15 cellular contexts compared by ENCODE assay signal in the genomic region with DNA sequence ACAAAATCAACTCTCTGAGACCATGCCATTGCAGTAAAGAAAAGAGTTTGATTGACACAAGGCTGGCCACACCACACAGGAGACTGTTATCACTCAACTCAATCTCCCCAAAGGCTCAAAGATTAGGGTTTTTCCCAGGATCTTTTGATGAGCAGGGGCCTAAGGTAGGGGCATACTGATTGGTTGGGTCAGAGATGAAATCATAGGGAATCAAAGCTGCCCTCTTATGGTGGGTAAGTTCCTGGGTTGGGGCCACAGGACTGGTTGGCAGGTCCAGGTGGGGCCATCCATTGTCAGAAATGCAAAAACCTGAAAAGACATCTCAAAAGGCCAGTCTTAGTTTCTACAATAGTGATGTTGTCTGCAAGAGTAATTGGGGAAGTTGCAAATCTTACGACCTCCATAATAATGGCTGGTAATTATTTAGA.
DNase-seq lines count a peak whose midpoint lies in the region; ATAC-seq, FAIRE-seq and TF ChIP-seq lines count a peak whose summit lies in the region.
"Had no signal": no experiment of that assay in that cellular context is flagged by ENCODE, and none has a peak within 500 bp of the region (broad histone marks: within the 10 kb centered on the region; RNA-seq: fewer than 3 reads in every experiment).

No MANE protein-coding gene starts in this region.

- peaks cover 65% of the 10 kb centered on the region for H3K4me1 Mint-ChIP-seq in neural crest cell

- CTCF ChIA-PET in HEK293T (lab: Yijun Ruan, JAX) (no interaction called here), H1 (lab: Charles Lee; ENCODE audit: partially characterized antibody) (interaction anchor here (0.8 to 1.6 kb wide), 2 partner anchors 41 to 288 kb away, joined by 3 to 5 read pairs; no protein-coding TSS in a partner anchor)

- ATAC-seq in HG03469 (IDR thresholded peaks at IDR 0.05; ENCODE audit: unreplicated experiment), result no peak
- no peak for ATAC-seq in HG03045 (IDR thresholded peaks at IDR 0.05; ENCODE audit: unreplicated experiment)

- peak overlapping the region; percentile 86 for H2BK12ac ChIP-seq in H1 (ENCODE audit: low read depth, low read length)

- peak; percentile 83 for FAIRE-seq in H1 (lab: Jason Lieb, UNC)
- FAIRE-seq: G401.6 had no signal

- peak overlapping the region; percentile 93; the same call in 1 of the 2 replicates for H3K18ac ChIP-seq in H1 (ENCODE audit: extremely low read depth, low read length)

- peak overlapping the region; percentile 92 for H3K56ac ChIP-seq in H1 (replicated peaks; ENCODE audit: insufficient read length, low read depth, low read length)

- H4K5ac ChIP-seq in H1 (ENCODE audit: insufficient read length, low read depth, low read length), result peak overlapping the region; percentile 95

- TF ChIP-seq POLR2A in H1 (IDR thresholded peaks at IDR 0.05; ENCODE audit: control extremely low read depth in 1 of 2, low read depth in 2 of 2, low read length in 2 of 2), result no peak

- no peaks in the 10 kb centered on the region for H3K79me2 ChIP-seq in H1 (ENCODE audit: control insufficient read depth in 1 of 2, insufficient read depth in 2 of 2, low read length in 2 of 2)

- H3K36me3 ChIP-seq in GM06990 (ENCODE audit: control insufficient read depth, insufficient read depth, low read length) (no peaks in the 10 kb centered on the region), H1 (ENCODE audit: control insufficient read depth in 2 of 4, insufficient read depth in 4 of 4, low read length in 3 of 4) (peaks cover 0 to 19% (median 4%) of the 10 kb centered on the region in 4 experiments; a peak in 3 of 8 replicates)

- H4K8ac ChIP-seq in H1 (ENCODE audit: extremely low read depth, insufficient read depth, low read length), result no peak overlapping the region

- no peak overlapping the region for H2AFZ ChIP-seq in H1 (ENCODE audit: low read length)

- peak overlapping the region; percentile 98 for H3K4ac ChIP-seq in H1 (replicated peaks; ENCODE audit: insufficient read length, low read depth, low read length)

- H4K20me1 ChIP-seq in H1 (replicated peaks in 1 of 2; ENCODE audit: control insufficient read depth in 1 of 2, insufficient read depth in 2 of 2, low read length in 2 of 2), result no peaks in the 10 kb centered on the region

- no peaks in the 10 kb centered on the region for H3K23me2 ChIP-seq in H1 (ENCODE audit: low read depth, low read length)

- peak overlapping the region; percentile 50; the same call in 1 of the 2 replicates for H2BK15ac ChIP-seq in H1 (ENCODE audit: low read length)

- H3K27ac ChIP-seq in H1 (ENCODE audit: low read depth, low read length), result peak overlapping the region; percentile 83; the same call in 1 of the 2 replicates
- H3K27ac ChIP-seq: SK-N-MC had no signal

- no peaks in the 10 kb centered on the region for H3K79me1 ChIP-seq in H1 (ENCODE audit: low read depth, low read length)

- H3K36me3 Mint-ChIP-seq in neural crest cell (ENCODE audit: low read depth), result peaks cover 22% of the 10 kb centered on the region

- no peaks in the 10 kb centered on the region for H3K27me3 ChIP-seq in GM06990 (replicated peaks; ENCODE audit: control insufficient read depth, insufficient read depth, low read length)
- H3K27me3 ChIP-seq in H1 (replicated peaks in 1 of 4; ENCODE audit: control insufficient read depth in 3 of 4, extremely low read depth in 1 of 4, insufficient read depth in 3 of 4, low read length in 3 of 4), result no peaks in the 10 kb centered on the region

- H3K14ac ChIP-seq in H1 (ENCODE audit: insufficient read length), result no peak overlapping the region

- H3K4me3 ChIP-seq in GM06990 (replicated peaks; ENCODE audit: low read depth, low read length) (no peak overlapping the region), H1 (ENCODE audit: extremely low read depth in 1 of 4, insufficient read depth in 2 of 4, low read depth in 3 of 4, low read length in 4 of 4) (peak overlapping the region in 1 of 4 experiments; percentile 31; a peak in 1 of 8 replicates)
- H3K4me3 ChIP-seq: SK-N-MC had no signal

- H3K9ac ChIP-seq in H1 (replicated peaks in 1 of 4; ENCODE audit: extremely low read depth in 1 of 4, low read depth in 3 of 4, low read length in 3 of 4), result no peak overlapping the region

- H3K4me1 ChIP-seq in H1 (replicated peaks in 1 of 4; ENCODE audit: control insufficient read depth in 3 of 4, insufficient read depth in 4 of 4, low read length in 3 of 4), result peaks cover 9 to 25% (median 22%) of the 10 kb centered on the region in 4 experiments; a peak in 6 of 7 replicates

- H2BK120ac ChIP-seq in H1 (replicated peaks; ENCODE audit: low read depth, low read length), result peak overlapping the region; percentile 93

- H3K27ac Mint-ChIP-seq in neural crest cell (ENCODE audit: unreplicated experiment), result peak overlapping the region; percentile 79

- H3K4me2 ChIP-seq in H1 (ENCODE audit: insufficient read depth in 1 of 2, low read depth in 2 of 2, low read length in 2 of 2), result peak overlapping the region; percentile 23 to 60; a peak in 2 of 4 replicates

- POLR2A ChIA-PET in HEK293T (lab: Yijun Ruan, JAX), result no interaction called here
- POLR2A ChIA-PET in H1 (lab: Charles Lee; ENCODE audit: partially characterized antibody), result interaction anchor here (0.8 to 5.7 kb wide), 5 partner anchors 9 to 332 kb away, joined by 3 to 26 read pairs (median 4); no protein-coding TSS in a partner anchor

- TF ChIP-seq CTCF in GM06990 (IDR thresholded peaks at IDR 0.05; ENCODE audit: insufficient read depth, low read length, poor library complexity, severe bottlenecking) (no peak), H1 (IDR thresholded peaks at IDR 0.05; ENCODE audit: control extremely low read depth in 1 of 3, insufficient read depth in 1 of 3, low read depth in 1 of 3, low read length in 3 of 3) (no peak), neural crest cell (conservative IDR thresholded peaks at IDR 0.05) (no peak)

- no peak for TF ChIP-seq EP300 in H1 (IDR thresholded peaks at IDR 0.05; ENCODE audit: borderline replicate concordance in 1 of 2, low read depth in 2 of 2, low read length in 2 of 2)

- H2AK5ac ChIP-seq in H1 (ENCODE audit: low read depth, low read length), result no peak overlapping the region; the same call in none of the 2 replicates

- H3K23ac ChIP-seq in H1 (ENCODE audit: insufficient read length), result no peak overlapping the region

- TF ChIP-seq RAD21 in H1 (IDR thresholded peaks at IDR 0.05 in 1 of 2, conservative IDR thresholded peaks at IDR 0.05 in 1 of 2; ENCODE audit: low read depth in 2 of 2, low read length in 2 of 2), result no peak

- peak overlapping the region; percentile 99; the same call in 1 of the 2 replicates for H2BK20ac ChIP-seq in H1 (ENCODE audit: low read length)

- 24% methylated on average over 1 of the region's 1 CpG; no CpG with 5 or more reads in 1 of the 2 experiments for WGBS in H1 (ENCODE audit: extremely low coverage in 1 of 2, insufficient coverage in 1 of 2, insufficient read length in 1 of 2, insufficient replicate concordance in 2 of 2, low coverage in 1 of 2, low lambda C conversion rate in 2 of 2, missing lambda C conversion rate in 1 of 2), 2 experiments

- H4K91ac ChIP-seq in H1 (replicated peaks; ENCODE audit: insufficient read length, low read length), result peak overlapping the region; percentile 97

- peaks cover 12% of the 10 kb centered on the region for H3K9me3 Mint-ChIP-seq in neural crest cell

- peak overlapping the region; percentile 98 for H2BK5ac ChIP-seq in H1 (ENCODE audit: low read depth, low read length)

- H3K4me3 Mint-ChIP-seq in neural crest cell, result peak overlapping the region; percentile 27
- H3K4me3 Mint-ChIP-seq: CD14-positive monocyte had no signal

- DNase-seq in GM06990 (ENCODE audit: extremely low read depth, insufficient read length) (peak; percentile 17), HEK293T (ENCODE audit: extremely low spot score) (no peak), H1 (ENCODE audit: low read depth in 1 of 2, low spot score in 2 of 2) (no peak), neural crest cell (ENCODE audit: low read depth, low spot score) (no peak), NCI-H69 (lab: John Stamatoyannopoulos, UW) (no peak)
- DNase-seq: H7, MM.1S, NCI-H1105 treated with DMSO at 0.1 percent for 48 hours, NCI-H187, NCI-H748 treated with DMSO at 0.1 percent for 48 hours had no signal

- H3K9me3 ChIP-seq in H1 (ENCODE audit: insufficient read depth in 2 of 2, low read depth in 1 of 2, low read length in 1 of 2), result peaks cover 9 to 24% of the 10 kb centered on the region in 2 experiments

- no peaks in the 10 kb centered on the region for H3K27me3 Mint-ChIP-seq in neural crest cell (ENCODE audit: low read depth)

TF ChIP-seq in HEK293T, 16 proteins besides CTCF, POLR2A, EP300 and RAD21:
- TF ChIP-seq, protein P1, sequence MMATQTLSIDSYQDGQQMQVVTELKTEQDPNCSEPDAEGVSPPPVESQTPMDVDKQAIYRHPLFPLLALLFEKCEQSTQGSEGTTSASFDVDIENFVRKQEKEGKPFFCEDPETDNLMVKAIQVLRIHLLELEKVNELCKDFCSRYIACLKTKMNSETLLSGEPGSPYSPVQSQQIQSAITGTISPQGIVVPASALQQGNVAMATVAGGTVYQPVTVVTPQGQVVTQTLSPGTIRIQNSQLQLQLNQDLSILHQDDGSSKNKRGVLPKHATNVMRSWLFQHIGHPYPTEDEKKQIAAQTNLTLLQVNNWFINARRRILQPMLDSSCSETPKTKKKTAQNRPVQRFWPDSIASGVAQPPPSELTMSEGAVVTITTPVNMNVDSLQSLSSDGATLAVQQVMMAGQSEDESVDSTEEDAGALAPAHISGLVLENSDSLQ (IDR thresholded peaks at IDR 0.05), result 0 out of 2 replicates have a peak, but pooled peaks have one; percentile 16
- TF ChIP-seq BHLHE40 (IDR thresholded peaks at IDR 0.05; ENCODE audit: borderline replicate concordance), result no peak

TF ChIP-seq in H1, 55 proteins besides CTCF, POLR2A, EP300 and RAD21:
- TF ChIP-seq ASH2L (IDR thresholded peaks at IDR 0.05; ENCODE audit: low read length), result peak; percentile 0
- TF ChIP-seq HDAC6 (IDR thresholded peaks at IDR 0.05; ENCODE audit: low read depth, low read length), result no peak
